Comparison of ENCODE assay signal across 12 cellular contexts in the genomic region with DNA sequence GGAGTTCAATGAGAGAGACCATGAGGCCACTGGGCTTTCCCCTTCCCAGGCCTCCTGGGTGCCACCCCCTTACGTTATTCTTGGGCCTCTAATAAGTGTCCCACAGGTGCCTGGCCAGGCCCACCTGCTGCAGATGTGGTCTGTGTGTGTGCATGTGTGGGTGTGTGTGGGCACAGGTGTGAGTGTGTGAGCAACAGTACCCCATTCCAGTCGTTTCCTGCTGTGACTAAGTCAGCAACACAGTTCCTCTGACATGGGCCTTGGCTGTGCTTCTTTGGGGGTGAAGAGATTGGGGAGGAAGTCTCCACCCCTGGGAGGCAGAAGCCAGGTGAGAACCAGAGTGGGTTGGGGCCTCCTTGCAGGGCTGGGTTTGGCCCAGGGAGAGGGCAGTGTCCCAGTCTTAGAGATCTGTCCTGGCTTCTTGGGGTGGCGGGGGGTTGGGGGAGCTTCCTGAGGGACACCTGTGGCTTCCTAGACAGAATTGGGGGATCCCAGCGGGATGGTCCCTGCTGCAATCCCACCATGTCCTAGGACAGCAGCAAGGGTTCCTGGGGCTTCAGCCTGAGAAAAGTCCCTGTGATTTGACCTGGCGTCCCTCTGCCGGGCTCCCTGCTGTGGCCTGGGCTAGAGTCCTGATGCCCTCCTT. TPM values are rescaled to one million over a fixed set of nuclear protein-coding genes. Genes with fewer than 3 reads are reported as not detected.
A peak's percentile ranks its signal among the peaks of the same experiment; 100 is the strongest.
DNase-seq lines count a peak whose midpoint lies in the region; ATAC-seq and TF ChIP-seq lines count a peak whose summit lies in the region.
"Had no signal": no experiment of that assay in that cellular context is flagged by ENCODE, and none has a peak within 500 bp of the region (broad histone marks: within the 10 kb centered on the region; RNA-seq: fewer than 3 reads in every experiment).

No MANE protein-coding gene starts in this region.

- no peak overlapping the region for H3K4me3 ChIP-seq in mesenchymal stem cell (ENCODE audit: insufficient read depth in 1 of 2, low read depth in 1 of 2, low read length in 2 of 2)
- H3K4me3 ChIP-seq: BLaER1 treated with 17β-estradiol and CSF1 and Interleukin-3, amounts not matched to agents 10 nM and 100 nM had no signal

- no peak overlapping the region for H3K4me3 Mint-ChIP-seq in CD4-positive, alpha-beta T cell
- H3K4me3 Mint-ChIP-seq in T-helper 17 cell: peak overlapping the region; percentile 50
- peak overlapping the region; percentile 73 for H3K4me3 Mint-ChIP-seq in activated naive CD4-positive, alpha-beta T cell treated with anti-CD3 and anti-CD28 coated beads, Interleukin-2, amount 50 U/mL, for 24 hours

- no peak overlapping the region for H4K8ac ChIP-seq in mesenchymal stem cell (ENCODE audit: low read length)

- H3K27me3 Mint-ChIP-seq in CD4-positive, alpha-beta T cell: no peaks in the 10 kb centered on the region
- no peaks in the 10 kb centered on the region for H3K27me3 Mint-ChIP-seq in T-helper 17 cell
- no peaks in the 10 kb centered on the region for H3K27me3 Mint-ChIP-seq in activated naive CD4-positive, alpha-beta T cell treated with anti-CD3 and anti-CD28 coated beads, Interleukin-2, amount 50 U/mL, for 24 hours

- no peaks in the 10 kb centered on the region for H3K9me3 ChIP-seq in CD4-positive, alpha-beta T cell (ENCODE audit: control insufficient read depth, low read length)
- H3K9me3 ChIP-seq in T-helper 17 cell (ENCODE audit: control insufficient read depth, low read length, poor library complexity, severe bottlenecking): no peaks in the 10 kb centered on the region
- H3K9me3 ChIP-seq in mesenchymal stem cell (ENCODE audit: control insufficient read depth, low read length): no peaks in the 10 kb centered on the region
- H3K9me3 ChIP-seq: BLaER1 treated with 17β-estradiol and CSF1 and Interleukin-3, amounts not matched to agents 10 nM and 100 nM had no signal

- H3K4me1 ChIP-seq in mesenchymal stem cell (ENCODE audit: control insufficient read depth, insufficient read depth, low read depth, low read length): peaks cover 14% of the 10 kb centered on the region

- no peak overlapping the region for H2BK15ac ChIP-seq in mesenchymal stem cell (ENCODE audit: low read depth, poor library complexity, severe bottlenecking)

- no peak overlapping the region for H2BK120ac ChIP-seq in mesenchymal stem cell (ENCODE audit: low read depth, low read length)

- H3K27ac Mint-ChIP-seq in CD4-positive, alpha-beta T cell: peak overlapping the region; percentile 53
- peak overlapping the region; percentile 75 for H3K27ac Mint-ChIP-seq in T-helper 17 cell
- peak overlapping the region; percentile 68 for H3K27ac Mint-ChIP-seq in activated naive CD4-positive, alpha-beta T cell treated with anti-CD3 and anti-CD28 coated beads, Interleukin-2, amount 50 U/mL, for 24 hours

- H2BK12ac ChIP-seq in mesenchymal stem cell (ENCODE audit: low read length in 2 of 2): no peak overlapping the region

- peaks cover 74% of the 10 kb centered on the region for H3K36me3 Mint-ChIP-seq in CD4-positive, alpha-beta T cell (ENCODE audit: low read depth)
- H3K36me3 Mint-ChIP-seq in T-helper 17 cell (ENCODE audit: low read depth): no peaks in the 10 kb centered on the region
- peaks cover 14% of the 10 kb centered on the region for H3K36me3 Mint-ChIP-seq in activated naive CD4-positive, alpha-beta T cell treated with anti-CD3 and anti-CD28 coated beads, Interleukin-2, amount 50 U/mL, for 24 hours

- H3K4ac ChIP-seq in mesenchymal stem cell (ENCODE audit: low read depth in 1 of 2, low read length in 2 of 2): no peak overlapping the region

- WGBS in mesenchymal stem cell: 97% methylated on average over 6 of the region's 6 CpGs

- peaks cover 37% of the 10 kb centered on the region for H3K79me1 ChIP-seq in mesenchymal stem cell (replicated peaks; ENCODE audit: low read length, poor library complexity, severe bottlenecking)

- peaks cover 10% of the 10 kb centered on the region for H3K4me1 Mint-ChIP-seq in CD4-positive, alpha-beta T cell (ENCODE audit: low read depth)
- H3K4me1 Mint-ChIP-seq in T-helper 17 cell: peaks cover 3% of the 10 kb centered on the region
- H3K4me1 Mint-ChIP-seq in activated naive CD4-positive, alpha-beta T cell treated with anti-CD3 and anti-CD28 coated beads, Interleukin-2, amount 50 U/mL, for 24 hours: peaks cover 36% of the 10 kb centered on the region

- H3K27me3 ChIP-seq in CD4-positive, alpha-beta T cell (ENCODE audit: control insufficient read depth, insufficient read depth, low read length): no peaks in the 10 kb centered on the region
- H3K27me3 ChIP-seq in mesenchymal stem cell (ENCODE audit: control insufficient read depth in 1 of 2, insufficient read depth in 1 of 2, low read length in 2 of 2): no peaks in the 10 kb centered on the region
- H3K27me3 ChIP-seq: BLaER1 treated with 17β-estradiol and CSF1 and Interleukin-3, amounts not matched to agents 10 nM and 100 nM had no signal

- H2AK5ac ChIP-seq in mesenchymal stem cell (ENCODE audit: low read length, severe bottlenecking): no peak overlapping the region

- H3K27ac ChIP-seq in CD4-positive, alpha-beta T cell (ENCODE audit: low read depth, low read length): peak overlapping the region; percentile 39
- H3K27ac ChIP-seq in mesenchymal stem cell (ENCODE audit: low read length, poor library complexity, severe bottlenecking): no peak overlapping the region

- peak; percentile 22 for ATAC-seq in CD4-positive, alpha-beta T cell (ENCODE audit: poor library complexity)
- ATAC-seq in T-helper 17 cell (no peak), HG03039 (IDR thresholded peaks at IDR 0.05; ENCODE audit: unreplicated experiment) (no peak)

- H3K36me3 ChIP-seq in mesenchymal stem cell (ENCODE audit: control insufficient read depth in 1 of 2, insufficient read depth in 2 of 2, low read depth in 1 of 2, low read length in 2 of 2): peaks cover 67 to 95% of the 10 kb centered on the region in 2 experiments

- no peaks in the 10 kb centered on the region for H3K9me3 Mint-ChIP-seq in CD4-positive, alpha-beta T cell
- H3K9me3 Mint-ChIP-seq in activated naive CD4-positive, alpha-beta T cell treated with anti-CD3 and anti-CD28 coated beads, Interleukin-2, amount 50 U/mL, for 24 hours: no peaks in the 10 kb centered on the region

- CTCF ChIA-PET in CD4-positive, alpha-beta T cell (lab: Charles Lee): no interaction called here

- H3K9ac ChIP-seq in mesenchymal stem cell (ENCODE audit: low read length): no peak overlapping the region

- no peak overlapping the region for H3K4me2 ChIP-seq in mesenchymal stem cell (ENCODE audit: low read length, poor library complexity, severe bottlenecking)
- H3K4me2 ChIP-seq: BLaER1 treated with 17β-estradiol and CSF1 and Interleukin-3, amounts not matched to agents 10 nM and 100 nM had no signal

- POLR2A ChIA-PET in CD4-positive, alpha-beta T cell (lab: Charles Lee): no interaction called here

- intact Hi-C loops in CD4-positive, alpha-beta T cell (cut with DNase I, micrococcal nuclease): no loop called here

- no peak overlapping the region for H2AFZ ChIP-seq in mesenchymal stem cell (ENCODE audit: low read depth, low read length)

- DNase-seq in CD4-positive, alpha-beta T cell: no peak
- no peak for DNase-seq in T-helper 17 cell
- DNase-seq in stimulated activated CD4-positive, alpha-beta T cell treated with anti-CD3 and anti-CD28 coated beads, Interleukin-1b, Interleukin-23, amount 100 ng/mL, for 48 hours: peak; percentile 37
- DNase-seq in DMS53 treated with DMSO at 0.1 percent for 48 hours (lab: John Stamatoyannopoulos, UW; ENCODE audit: unreplicated experiment): no peak
- DNase-seq in mesenchymal stem cell: no peak
- no peak for DNase-seq in anterior cingulate cortex (lab: John Stamatoyannopoulos, UW)
- DNase-seq: amniotic stem cell had no signal

- no peak overlapping the region for H4K91ac ChIP-seq in mesenchymal stem cell (ENCODE audit: low read length)

- H3K23ac ChIP-seq in mesenchymal stem cell (ENCODE audit: low read length in 2 of 2): no peak overlapping the region

- no peak overlapping the region for H2BK5ac ChIP-seq in mesenchymal stem cell (ENCODE audit: low read depth, low read length, poor library complexity, severe bottlenecking)

- H3K14ac ChIP-seq in mesenchymal stem cell (ENCODE audit: low read length in 2 of 2): no peak overlapping the region

- no peak overlapping the region for H3K18ac ChIP-seq in mesenchymal stem cell (ENCODE audit: low read depth in 1 of 2, low read length in 2 of 2)

- no peak for TF ChIP-seq CTCF in CD4-positive, alpha-beta T cell (IDR thresholded peaks at IDR 0.05)

RNA-seq across cellular contexts. Expression of a gene that starts 4.1 kb away (rescaled TPM):
- 10 to 100 TPM; 56.4 to 67.6 TPM for total RNA-seq in CD4-positive, alpha-beta T cell
- total RNA-seq in T-helper 17 cell: 10 to 100 TPM; 71.6 to 97.2 TPM
- 9.7 TPM for polyA plus RNA-seq in mesenchymal stem cell (2013, experiment 1 of 2)
- 8.9 TPM for polyA plus RNA-seq in mesenchymal stem cell (2013, experiment 2 of 2)

RNA-seq across cellular contexts. Expression of a gene that starts 19.5 kb away (rescaled TPM):
- 1 to 10 TPM; 4.6 to 5.3 TPM for total RNA-seq in CD4-positive, alpha-beta T cell
- total RNA-seq in T-helper 17 cell: 10 to 100 TPM in 1 of 2 donors, 1 to 10 TPM in 1; 3.1 to 14.5 TPM
- 1.1 TPM for polyA plus RNA-seq in mesenchymal stem cell (2013, experiment 1 of 2)
- polyA plus RNA-seq in mesenchymal stem cell (2013, experiment 2 of 2): 1.0 TPM
- total RNA-seq: dermis microvascular lymphatic vessel endothelial cell, RPMI7951 had no signal

RNA-seq across cellular contexts. Expression of a gene that starts 46.3 kb away (rescaled TPM):
- total RNA-seq in CD4-positive, alpha-beta T cell: not detected
- not detected for total RNA-seq in T-helper 17 cell
- polyA plus RNA-seq in mesenchymal stem cell (2013, experiment 1 of 2): not detected
- not detected for polyA plus RNA-seq in mesenchymal stem cell (2013, experiment 2 of 2)
- total RNA-seq: dermis microvascular lymphatic vessel endothelial cell, RPMI7951 had no signal
